Comparison of ENCODE assay signal across 2 cellular contexts in genomic region chr5:180669661-180670060, GRCh38.
TF ChIP-seq lines count a peak whose summit lies in the region.

No MANE protein-coding gene starts in this region.

TF ChIP-seq in HepG2, 621 proteins besides CTCF, POLR2A, EP300 and RAD21:
- TF ChIP-seq ARNT (IDR thresholded peaks at IDR 0.05) (no peak), ZFAT (CRISPR knock-in tag; conservative IDR thresholded peaks at IDR 0.05) (no peak), ZNF883 (CRISPR knock-in tag; IDR thresholded peaks at IDR 0.05; ENCODE audit: not compliant biosample characterization) (no peak), ZNF337 (CRISPR knock-in tag; IDR thresholded peaks at IDR 0.05; ENCODE audit: borderline replicate concordance, low read depth) (no peak), ZSCAN22 (CRISPR knock-in tag; IDR thresholded peaks at IDR 0.05) (no peak), ZFY (CRISPR knock-in tag; IDR thresholded peaks at IDR 0.05) (no peak), ZNF547 (CRISPR knock-in tag; IDR thresholded peaks at IDR 0.05) (no peak), ZNF430 (CRISPR knock-in tag; IDR thresholded peaks at IDR 0.05) (no peak), NFE2L2 (IDR thresholded peaks at IDR 0.05; ENCODE audit: low read length) (no peak), TAF15 (IDR thresholded peaks at IDR 0.05; ENCODE audit: low read depth, low read length, poor library complexity, severe bottlenecking) (no peak), ZNF724P (CRISPR knock-in tag; IDR thresholded peaks at IDR 0.05; ENCODE audit: borderline replicate concordance) (no peak), ZZZ3 (CRISPR knock-in tag; IDR thresholded peaks at IDR 0.05; ENCODE audit: borderline replicate concordance) (no peak), SNRNP70 (IDR thresholded peaks at IDR 0.05; ENCODE audit: low read depth, low read length) (no peak)

TF ChIP-seq in GM23338, 12 proteins besides CTCF, POLR2A, EP300 and RAD21:
- TF ChIP-seq EZH2 (IDR thresholded peaks at IDR 0.05; ENCODE audit: low read depth, unreplicated experiment) (no peak), ETS1 (IDR thresholded peaks at IDR 0.05) (no peak), NANOG (IDR thresholded peaks at IDR 0.05; ENCODE audit: borderline replicate concordance) (no peak), STAT1 (IDR thresholded peaks at IDR 0.05; ENCODE audit: unreplicated experiment) (no peak), ZNF114 (CRISPR knock-in tag; IDR thresholded peaks at IDR 0.05) (no peak), ZNF331 (CRISPR knock-in tag; IDR thresholded peaks at IDR 0.05; ENCODE audit: low read depth) (no peak), EZH2phosphoT487 (IDR thresholded peaks at IDR 0.05; ENCODE audit: unreplicated experiment) (no peak)
- TF ChIP-seq, protein P1, sequence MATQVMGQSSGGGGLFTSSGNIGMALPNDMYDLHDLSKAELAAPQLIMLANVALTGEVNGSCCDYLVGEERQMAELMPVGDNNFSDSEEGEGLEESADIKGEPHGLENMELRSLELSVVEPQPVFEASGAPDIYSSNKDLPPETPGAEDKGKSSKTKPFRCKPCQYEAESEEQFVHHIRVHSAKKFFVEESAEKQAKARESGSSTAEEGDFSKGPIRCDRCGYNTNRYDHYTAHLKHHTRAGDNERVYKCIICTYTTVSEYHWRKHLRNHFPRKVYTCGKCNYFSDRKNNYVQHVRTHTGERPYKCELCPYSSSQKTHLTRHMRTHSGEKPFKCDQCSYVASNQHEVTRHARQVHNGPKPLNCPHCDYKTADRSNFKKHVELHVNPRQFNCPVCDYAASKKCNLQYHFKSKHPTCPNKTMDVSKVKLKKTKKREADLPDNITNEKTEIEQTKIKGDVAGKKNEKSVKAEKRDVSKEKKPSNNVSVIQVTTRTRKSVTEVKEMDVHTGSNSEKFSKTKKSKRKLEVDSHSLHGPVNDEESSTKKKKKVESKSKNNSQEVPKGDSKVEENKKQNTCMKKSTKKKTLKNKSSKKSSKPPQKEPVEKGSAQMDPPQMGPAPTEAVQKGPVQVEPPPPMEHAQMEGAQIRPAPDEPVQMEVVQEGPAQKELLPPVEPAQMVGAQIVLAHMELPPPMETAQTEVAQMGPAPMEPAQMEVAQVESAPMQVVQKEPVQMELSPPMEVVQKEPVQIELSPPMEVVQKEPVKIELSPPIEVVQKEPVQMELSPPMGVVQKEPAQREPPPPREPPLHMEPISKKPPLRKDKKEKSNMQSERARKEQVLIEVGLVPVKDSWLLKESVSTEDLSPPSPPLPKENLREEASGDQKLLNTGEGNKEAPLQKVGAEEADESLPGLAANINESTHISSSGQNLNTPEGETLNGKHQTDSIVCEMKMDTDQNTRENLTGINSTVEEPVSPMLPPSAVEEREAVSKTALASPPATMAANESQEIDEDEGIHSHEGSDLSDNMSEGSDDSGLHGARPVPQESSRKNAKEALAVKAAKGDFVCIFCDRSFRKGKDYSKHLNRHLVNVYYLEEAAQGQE (IDR thresholded peaks at IDR 0.05; ENCODE audit: unreplicated experiment): no peak
